In genomic region chr6:158769696-158770446, GRCh38 we compare ENCODE assay signal across 9 cellular contexts. TPM values are rescaled to one million over a fixed set of nuclear protein-coding genes. Genes with fewer than 3 reads are reported as not detected.
A peak's percentile ranks its signal among the peaks of the same experiment; 100 is the strongest.
DNase-seq lines count a peak whose midpoint lies in the region; ATAC-seq and TF ChIP-seq lines count a peak whose summit lies in the region.
"Had no signal": no experiment of that assay in that cellular context is flagged by ENCODE, and none has a peak within 500 bp of the region (broad histone marks: within the 10 kb centered on the region; RNA-seq: fewer than 3 reads in every experiment).

No MANE protein-coding gene starts in this region.

- intact Hi-C loops in activated CD4-positive, alpha-beta T cell treated with anti-CD3 and anti-CD28 coated beads for 36 hours (cut with DNase I, micrococcal nuclease), result loop anchor here (2.0 to 10.0 kb wide), 3 partner anchors 202 to 365 kb away; no protein-coding TSS in a partner anchor
- intact Hi-C loops in activated CD4-positive, alpha-beta memory T cell treated with anti-CD3 and anti-CD28 coated beads for 36 hours (cut with micrococcal nuclease), result loop anchor here (5.0 kb wide), 1 partner anchor 48 kb away; no protein-coding TSS in a partner anchor
- intact Hi-C loops in left cardiac atrium (cut with DNase I) (no loop called here), vagina (cut with DNase I) (no loop called here)

- peak overlapping the region; percentile 70 for H3K27ac Mint-ChIP-seq in activated CD4-positive, alpha-beta T cell treated with anti-CD3 and anti-CD28 coated beads for 36 hours
- peak overlapping the region; percentile 61 for H3K27ac Mint-ChIP-seq in activated CD4-positive, alpha-beta memory T cell treated with anti-CD3 and anti-CD28 coated beads for 36 hours
- H3K27ac Mint-ChIP-seq in stimulated activated effector memory CD8-positive, alpha-beta T cell treated with anti-CD3 and anti-CD28 coated beads, Interleukin-12 subunit alpha, Interleukin-12 subunit beta, amount 100 ng/mL, for 72 hours, result peak overlapping the region; percentile 94

- no peaks in the 10 kb centered on the region for H3K27me3 Mint-ChIP-seq in activated CD4-positive, alpha-beta T cell treated with anti-CD3 and anti-CD28 coated beads for 36 hours
- H3K27me3 Mint-ChIP-seq in activated CD4-positive, alpha-beta memory T cell treated with anti-CD3 and anti-CD28 coated beads for 36 hours, result no peaks in the 10 kb centered on the region

- DNase-seq in activated CD4-positive, alpha-beta T cell treated with anti-CD3 and anti-CD28 coated beads for 36 hours, result no peak
- DNase-seq in activated CD4-positive, alpha-beta T cell treated with anti-CD3 and anti-CD28 coated beads for 4 hours, result no peak
- DNase-seq in activated CD4-positive, alpha-beta memory T cell treated with anti-CD3 and anti-CD28 coated beads for 36 hours, result no peak
- DNase-seq in left cardiac atrium (peak; percentile 65), vagina (ENCODE audit: extremely low spot score in 2 of 2) (no peak)
- DNase-seq in stimulated activated effector memory CD8-positive, alpha-beta T cell treated with anti-CD3 and anti-CD28 coated beads, Interleukin-12 subunit alpha, Interleukin-12 subunit beta, amount 100 ng/mL, for 72 hours (ENCODE audit: low spot score in 2 of 2), result no peak
- DNase-seq: NCI-H1048 had no signal

- no peak for ATAC-seq in activated CD4-positive, alpha-beta T cell treated with anti-CD3 and anti-CD28 coated beads for 36 hours
- ATAC-seq in left cardiac atrium (peak; percentile 27 to 48), GM21723 (IDR thresholded peaks at IDR 0.05; ENCODE audit: unreplicated experiment) (no peak), HG03469 (IDR thresholded peaks at IDR 0.05; ENCODE audit: unreplicated experiment) (no peak)
- no peak for ATAC-seq in stimulated activated effector memory CD8-positive, alpha-beta T cell treated with anti-CD3 and anti-CD28 coated beads, Interleukin-12 subunit alpha, Interleukin-12 subunit beta, amount 100 ng/mL, for 72 hours

- peaks cover 44% of the 10 kb centered on the region for H3K4me1 Mint-ChIP-seq in activated CD4-positive, alpha-beta T cell treated with anti-CD3 and anti-CD28 coated beads for 36 hours
- H3K4me1 Mint-ChIP-seq in activated CD4-positive, alpha-beta memory T cell treated with anti-CD3 and anti-CD28 coated beads for 36 hours (ENCODE audit: low read depth), result peaks cover 41% of the 10 kb centered on the region
- peaks cover 56% of the 10 kb centered on the region for H3K4me1 Mint-ChIP-seq in stimulated activated effector memory CD8-positive, alpha-beta T cell treated with anti-CD3 and anti-CD28 coated beads, Interleukin-12 subunit alpha, Interleukin-12 subunit beta, amount 100 ng/mL, for 72 hours

- CTCF ChIA-PET in activated CD4-positive, alpha-beta T cell treated with anti-CD3 and anti-CD28 coated beads for 36 hours (lab: Charles Lee), result interaction anchor here (0.7 to 1.4 kb wide), 3 partner anchors 12 to 201 kb away, joined by 3 to 5 read pairs (median 4); no protein-coding TSS in a partner anchor
- CTCF ChIA-PET in activated CD4-positive, alpha-beta memory T cell treated with anti-CD3 and anti-CD28 coated beads for 36 hours (lab: Charles Lee), result interaction anchor here (0.7 to 1.5 kb wide), 2 partner anchors 201 to 203 kb away, joined by 3 to 4 read pairs; no protein-coding TSS in a partner anchor

- peaks cover 27% of the 10 kb centered on the region for H3K4me1 ChIP-seq in vagina

- H3K4me3 Mint-ChIP-seq in activated CD4-positive, alpha-beta T cell treated with anti-CD3 and anti-CD28 coated beads for 36 hours, result no peak overlapping the region
- H3K4me3 Mint-ChIP-seq in activated CD4-positive, alpha-beta memory T cell treated with anti-CD3 and anti-CD28 coated beads for 36 hours, result no peak overlapping the region
- no peak overlapping the region for H3K4me3 Mint-ChIP-seq in stimulated activated effector memory CD8-positive, alpha-beta T cell treated with anti-CD3 and anti-CD28 coated beads, Interleukin-12 subunit alpha, Interleukin-12 subunit beta, amount 100 ng/mL, for 72 hours

- peaks cover 83% of the 10 kb centered on the region for H3K36me3 Mint-ChIP-seq in activated CD4-positive, alpha-beta T cell treated with anti-CD3 and anti-CD28 coated beads for 36 hours (ENCODE audit: low read depth)
- H3K36me3 Mint-ChIP-seq in activated CD4-positive, alpha-beta memory T cell treated with anti-CD3 and anti-CD28 coated beads for 36 hours, result peaks cover 76% of the 10 kb centered on the region
- H3K36me3 Mint-ChIP-seq in stimulated activated effector memory CD8-positive, alpha-beta T cell treated with anti-CD3 and anti-CD28 coated beads, Interleukin-12 subunit alpha, Interleukin-12 subunit beta, amount 100 ng/mL, for 72 hours, result peaks cover 100% of the 10 kb centered on the region

- no peaks in the 10 kb centered on the region for H3K9me3 Mint-ChIP-seq in activated CD4-positive, alpha-beta T cell treated with anti-CD3 and anti-CD28 coated beads for 36 hours (ENCODE audit: low read depth)
- H3K9me3 Mint-ChIP-seq in activated CD4-positive, alpha-beta memory T cell treated with anti-CD3 and anti-CD28 coated beads for 36 hours, result no peaks in the 10 kb centered on the region
- H3K9me3 Mint-ChIP-seq in stimulated activated effector memory CD8-positive, alpha-beta T cell treated with anti-CD3 and anti-CD28 coated beads, Interleukin-12 subunit alpha, Interleukin-12 subunit beta, amount 100 ng/mL, for 72 hours, result no peaks in the 10 kb centered on the region

- H3K9me3 ChIP-seq in vagina, result no peaks in the 10 kb centered on the region

- TF ChIP-seq POLR2A in vagina (IDR thresholded peaks at IDR 0.05), result no peak

- POLR2A ChIA-PET in activated CD4-positive, alpha-beta T cell treated with anti-CD3 and anti-CD28 coated beads for 36 hours (lab: Charles Lee), result no interaction called here
- POLR2A ChIA-PET in activated CD4-positive, alpha-beta memory T cell treated with anti-CD3 and anti-CD28 coated beads for 36 hours (lab: Charles Lee), result no interaction called here

- no peaks in the 10 kb centered on the region for H3K27me3 ChIP-seq in vagina

- H3K36me3 ChIP-seq in vagina, result peaks cover 0 to 72% of the 10 kb centered on the region in 2 donors

- no peak overlapping the region for H3K4me3 ChIP-seq in vagina

- TF ChIP-seq CTCF in vagina (IDR thresholded peaks at IDR 0.05), result no peak

- no peak overlapping the region for H3K27ac ChIP-seq in vagina

RNA-seq across cellular contexts. Expression of gene EZR, which starts 49.3 kb away (rescaled TPM):
- total RNA-seq in activated CD4-positive, alpha-beta T cell treated with anti-CD3 and anti-CD28 coated beads for 36 hours, result 100 to 1,000 TPM; 197 to 203 TPM
- 100 to 1,000 TPM; 255 to 256 TPM for total RNA-seq in activated CD4-positive, alpha-beta memory T cell treated with anti-CD3 and anti-CD28 coated beads for 36 hours
- total RNA-seq in left cardiac atrium (100 to 1,000 TPM; 140 to 217 TPM), vagina (99.7 TPM)

Comparison
In these comparisons a context has a peak if more than half of its experiments do, and no peak if none do; other contexts are left out.
1. ATAC-seq: peak in left cardiac atrium (2 of 2); none in activated CD4-positive, alpha-beta T cell treated with anti-CD3 and anti-CD28 coated beads for 36 hours (single experiment), stimulated activated effector memory CD8-positive, alpha-beta T cell treated with anti-CD3 and anti-CD28 coated beads, Interleukin-12 subunit alpha, Interleukin-12 subunit beta, amount 100 ng/mL, for 72 hours (single experiment), GM21723 (single experiment) and HG03469 (single experiment).
2. intact Hi-C loops: an anchor here in activated CD4-positive, alpha-beta T cell treated with anti-CD3 and anti-CD28 coated beads for 36 hours (2.0 to 10.0 kb wide) and activated CD4-positive, alpha-beta memory T cell treated with anti-CD3 and anti-CD28 coated beads for 36 hours (5.0 kb wide); none called in left cardiac atrium and vagina.
3. Peak in every context shown above with its lines, with median percentiles within 50 percentile points of each other: H3K27ac Mint-ChIP-seq.